16 cellular contexts compared by ENCODE assay signal in the genomic region with DNA sequence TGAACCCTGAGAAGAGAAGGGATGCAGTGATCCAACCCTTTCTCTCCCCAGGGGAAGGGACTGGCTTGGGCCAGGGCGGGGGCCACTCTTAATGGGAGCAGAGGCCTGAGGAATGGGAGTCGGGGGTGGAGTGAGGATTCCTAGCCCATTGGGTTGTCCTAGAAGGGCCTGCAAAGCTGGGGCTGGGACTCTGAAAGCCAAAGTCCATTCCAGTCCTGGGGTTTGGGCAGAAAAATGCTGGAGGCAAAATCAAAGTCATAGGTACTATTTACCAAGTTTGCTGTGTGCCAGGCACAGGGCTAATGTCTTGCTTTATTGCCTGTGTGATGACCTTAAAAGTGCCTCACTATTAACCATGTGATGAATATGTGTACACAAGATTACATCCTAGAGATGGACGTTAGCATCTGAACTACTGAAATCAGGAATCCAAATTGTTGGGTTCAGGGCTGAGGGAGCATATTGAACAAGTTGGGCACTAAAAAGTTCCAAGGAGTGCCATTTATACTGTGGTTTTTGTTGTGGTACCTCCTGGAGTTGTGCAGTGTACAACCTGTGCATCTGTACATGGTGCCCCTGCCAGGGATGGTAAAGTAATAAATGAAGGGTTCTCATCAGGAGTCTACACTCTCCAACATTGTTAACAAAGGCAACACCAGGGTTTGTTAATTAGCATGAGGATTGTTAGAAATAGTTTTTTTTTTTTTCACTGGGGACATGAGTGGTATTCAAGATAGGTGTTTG.
DNase-seq lines count a peak whose midpoint lies in the region; TF ChIP-seq lines count a peak whose summit lies in the region.
"Had no signal": no experiment of that assay in that cellular context is flagged by ENCODE, and none has a peak within 500 bp of the region (broad histone marks: within the 10 kb centered on the region; RNA-seq: fewer than 3 reads in every experiment).

No MANE protein-coding gene starts in this region.

- no peaks in the 10 kb centered on the region for H3K9me3 ChIP-seq in ectodermal cell (ENCODE audit: control insufficient read depth, low read length)
- H3K9me3 ChIP-seq: A549 had no signal

- H3K27me3 Mint-ChIP-seq in neural crest cell (ENCODE audit: low read depth): peaks cover 12% of the 10 kb centered on the region

- H3K27ac ChIP-seq in ectodermal cell (ENCODE audit: insufficient read depth, low read depth, low read length, poor library complexity, severe bottlenecking): peak overlapping the region; percentile 31
- H3K27ac ChIP-seq: A549 had no signal

- 50 to 61% methylated on average over 3 of the region's 3 CpGs for WGBS in ectodermal cell, 2 experiments

- H3K9me3 Mint-ChIP-seq in neural crest cell: no peaks in the 10 kb centered on the region

- no peaks in the 10 kb centered on the region for H3K36me3 Mint-ChIP-seq in neural crest cell (ENCODE audit: low read depth)
- H3K36me3 Mint-ChIP-seq: CD14-positive monocyte had no signal

- peak; percentile 38 for DNase-seq in activated effector memory CD4-positive, alpha-beta T cell treated with anti-CD3 and anti-CD28 coated beads, Interleukin-2, amount 50 U/mL, for 16 hours
- no peak for DNase-seq in activated effector memory CD4-positive, alpha-beta T cell treated with Interleukin-2 at 50 U/mL for 16 hours
- DNase-seq in neural crest cell (ENCODE audit: low read depth, low spot score) (no peak), H4 (ENCODE audit: low spot score) (no peak), 8988T (no peak), DMS114 treated with DMSO at 0.1 percent for 48 hours (lab: John Stamatoyannopoulos, UW; ENCODE audit: unreplicated experiment) (no peak), activated gamma-delta T cell treated with Interleukin-2 at 50 U/mL for 16 hours (no peak)
- DNase-seq: COR-L47, DMS79, NCI-H1417, NCI-H1930, NCI-H2171 had no signal

- H3K4me1 Mint-ChIP-seq in neural crest cell: peaks cover 74% of the 10 kb centered on the region
- H3K4me1 Mint-ChIP-seq: CD14-positive monocyte had no signal

- no peak overlapping the region for H3K4me3 ChIP-seq in ectodermal cell (ENCODE audit: insufficient read depth, low read depth, low read length)
- H3K4me3 ChIP-seq: A549, GM12878 had no signal

- H3K27me3 ChIP-seq in ectodermal cell (ENCODE audit: control insufficient read depth, insufficient read depth, low read length, poor library complexity, severe bottlenecking): peaks cover 4% of the 10 kb centered on the region

- H3K4me3 Mint-ChIP-seq in neural crest cell: peak overlapping the region; percentile 67

- H3K27ac Mint-ChIP-seq in neural crest cell (ENCODE audit: unreplicated experiment): no peak overlapping the region
- H3K27ac Mint-ChIP-seq: CD14-positive monocyte had no signal

- no peaks in the 10 kb centered on the region for H3K36me3 ChIP-seq in ectodermal cell (ENCODE audit: control insufficient read depth, insufficient read depth, low read length)

- TF ChIP-seq CTCF in neural crest cell (conservative IDR thresholded peaks at IDR 0.05): no peak

- H3K4me1 ChIP-seq in ectodermal cell (ENCODE audit: control insufficient read depth, insufficient read depth, low read length): peaks cover 49% of the 10 kb centered on the region
- H3K4me1 ChIP-seq: A549 had no signal
